ENCODE assay signal across 1 cellular context in the genomic region with DNA sequence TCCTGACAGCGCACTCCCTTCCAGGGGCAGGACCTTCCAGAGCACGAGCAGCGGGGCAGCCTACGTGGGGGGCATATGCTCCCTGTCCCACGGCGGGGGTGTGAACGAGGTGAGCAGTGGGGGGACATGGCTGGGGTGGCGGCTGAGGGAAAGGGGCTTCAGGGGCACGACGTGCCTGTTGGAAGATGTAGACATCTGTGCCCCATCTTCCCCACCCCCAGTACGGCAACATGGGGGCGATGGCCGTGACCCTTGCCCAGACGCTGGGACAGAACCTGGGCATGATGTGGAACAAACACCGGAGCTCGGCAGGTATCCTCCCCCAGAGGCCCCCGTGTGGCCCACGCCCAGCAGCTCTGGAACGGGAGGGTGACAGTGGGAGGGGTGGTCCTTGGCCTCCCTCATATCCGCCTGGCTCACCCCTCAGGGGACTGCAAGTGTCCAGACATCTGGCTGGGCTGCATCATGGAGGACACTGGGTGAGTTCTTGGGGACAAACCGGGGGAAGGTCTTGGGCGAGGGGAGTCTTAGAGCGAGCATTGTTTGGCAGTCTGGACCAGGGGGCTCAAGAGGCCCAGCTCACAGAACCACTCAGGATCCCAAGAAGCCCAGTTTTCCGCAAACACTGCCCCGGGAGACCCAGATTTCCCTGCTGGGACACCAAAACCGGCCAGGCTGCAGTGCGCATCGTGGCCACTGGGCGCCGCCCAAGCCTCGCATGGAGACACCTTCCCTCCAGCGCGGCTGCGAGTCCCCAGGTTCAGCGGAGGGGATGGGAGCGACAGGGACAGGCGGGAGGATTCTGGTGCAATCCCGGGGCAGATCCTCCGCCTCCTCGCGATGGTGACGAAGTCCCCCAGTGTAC.
TF ChIP-seq lines count a peak whose summit lies in the region.

No MANE protein-coding gene starts in this region.

TF ChIP-seq in HepG2, 621 proteins besides CTCF, POLR2A, EP300 and RAD21 (continued from another document and continues in another):
- TF ChIP-seq ZSCAN12 (CRISPR knock-in tag; IDR thresholded peaks at IDR 0.05) (no peak), SRF (IDR thresholded peaks at IDR 0.05; ENCODE audit: low read depth, low read length) (no peak; the same call in 1 of the 2 replicates), MYNN (CRISPR knock-in tag; IDR thresholded peaks at IDR 0.05; ENCODE audit: low read depth) (no peak), SMARCC2 (IDR thresholded peaks at IDR 0.05) (no peak), ZNF800 (CRISPR knock-in tag; IDR thresholded peaks at IDR 0.05) (no peak), CREM (IDR thresholded peaks at IDR 0.05) (no peak), CREM (CRISPR knock-in tag; IDR thresholded peaks at IDR 0.05) (no peak), ZBTB7A (CRISPR knock-in tag; IDR thresholded peaks at IDR 0.05) (0 out of 2 replicates have a peak, but pooled peaks have one; percentile 33), FOXP4 (CRISPR knock-in tag; IDR thresholded peaks at IDR 0.05) (0 out of 2 replicates have a peak, but pooled peaks have one; percentile 4), TAF15 (IDR thresholded peaks at IDR 0.05; ENCODE audit: low read depth, low read length, poor library complexity, severe bottlenecking) (no peak), NFKB2 (CRISPR knock-in tag; IDR thresholded peaks at IDR 0.05; ENCODE audit: borderline replicate concordance) (0 out of 2 replicates have a peak, but pooled peaks have one; percentile 4), ZFP36L2 (CRISPR knock-in tag; IDR thresholded peaks at IDR 0.05) (no peak), ZBTB20 (CRISPR knock-in tag; IDR thresholded peaks at IDR 0.05; ENCODE audit: borderline replicate concordance, low read depth) (no peak), RNF2 (conservative IDR thresholded peaks at IDR 0.05; ENCODE audit: low read depth) (0 out of 2 replicates have a peak, but pooled peaks have one; percentile 15), HOXA7 (CRISPR knock-in tag; IDR thresholded peaks at IDR 0.05) (no peak), SPEN (CRISPR knock-in tag; IDR thresholded peaks at IDR 0.05; ENCODE audit: low read depth) (peak; percentile 2; the same call in 1 of the 2 replicates), ZNF383 (CRISPR knock-in tag; IDR thresholded peaks at IDR 0.05; ENCODE audit: borderline replicate concordance) (no peak), ZNF44 (CRISPR knock-in tag; IDR thresholded peaks at IDR 0.05) (peak; percentile 3; the same call in 1 of the 2 replicates), PHF20 (CRISPR knock-in tag; IDR thresholded peaks at IDR 0.05) (no peak), EZH2 (conservative IDR thresholded peaks at IDR 0.05; ENCODE audit: low read depth, low read length) (no peak), NR2F6 (IDR thresholded peaks at IDR 0.05) (no peak), NR2F6 (CRISPR knock-in tag; IDR thresholded peaks at IDR 0.05) (peak; percentile 19; the same call in 1 of the 2 replicates), ZNF564 (CRISPR knock-in tag; IDR thresholded peaks at IDR 0.05) (no peak), POGK (CRISPR knock-in tag; conservative IDR thresholded peaks at IDR 0.05) (peak; percentile 70), GRHL1 (CRISPR knock-in tag; conservative IDR thresholded peaks at IDR 0.05) (no peak), CREBL2 (CRISPR knock-in tag; IDR thresholded peaks at IDR 0.05; ENCODE audit: borderline replicate concordance) (0 out of 2 replicates have a peak, but pooled peaks have one; percentile 36), ZMYM4 (CRISPR knock-in tag; IDR thresholded peaks at IDR 0.05) (0 out of 2 replicates have a peak, but pooled peaks have one; percentile 8), ARID2 (CRISPR knock-in tag; IDR thresholded peaks at IDR 0.05; ENCODE audit: borderline replicate concordance) (peak; percentile 85; the same call in 1 of the 2 replicates), ZNF180 (CRISPR knock-in tag; IDR thresholded peaks at IDR 0.05; ENCODE audit: borderline replicate concordance, low read depth) (no peak), ZNF326 (CRISPR knock-in tag; IDR thresholded peaks at IDR 0.05; ENCODE audit: borderline replicate concordance) (no peak), MLLT10 (CRISPR knock-in tag; IDR thresholded peaks at IDR 0.05) (no peak), POGZ (CRISPR knock-in tag; IDR thresholded peaks at IDR 0.05) (no peak), ZNF530 (CRISPR knock-in tag; IDR thresholded peaks at IDR 0.05; ENCODE audit: low read depth) (no peak)
- TF ChIP-seq, protein P1, sequence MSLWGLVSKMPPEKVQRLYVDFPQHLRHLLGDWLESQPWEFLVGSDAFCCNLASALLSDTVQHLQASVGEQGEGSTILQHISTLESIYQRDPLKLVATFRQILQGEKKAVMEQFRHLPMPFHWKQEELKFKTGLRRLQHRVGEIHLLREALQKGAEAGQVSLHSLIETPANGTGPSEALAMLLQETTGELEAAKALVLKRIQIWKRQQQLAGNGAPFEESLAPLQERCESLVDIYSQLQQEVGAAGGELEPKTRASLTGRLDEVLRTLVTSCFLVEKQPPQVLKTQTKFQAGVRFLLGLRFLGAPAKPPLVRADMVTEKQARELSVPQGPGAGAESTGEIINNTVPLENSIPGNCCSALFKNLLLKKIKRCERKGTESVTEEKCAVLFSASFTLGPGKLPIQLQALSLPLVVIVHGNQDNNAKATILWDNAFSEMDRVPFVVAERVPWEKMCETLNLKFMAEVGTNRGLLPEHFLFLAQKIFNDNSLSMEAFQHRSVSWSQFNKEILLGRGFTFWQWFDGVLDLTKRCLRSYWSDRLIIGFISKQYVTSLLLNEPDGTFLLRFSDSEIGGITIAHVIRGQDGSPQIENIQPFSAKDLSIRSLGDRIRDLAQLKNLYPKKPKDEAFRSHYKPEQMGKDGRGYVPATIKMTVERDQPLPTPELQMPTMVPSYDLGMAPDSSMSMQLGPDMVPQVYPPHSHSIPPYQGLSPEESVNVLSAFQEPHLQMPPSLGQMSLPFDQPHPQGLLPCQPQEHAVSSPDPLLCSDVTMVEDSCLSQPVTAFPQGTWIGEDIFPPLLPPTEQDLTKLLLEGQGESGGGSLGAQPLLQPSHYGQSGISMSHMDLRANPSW (CRISPR knock-in tag; IDR thresholded peaks at IDR 0.05; ENCODE audit: borderline replicate concordance) = no peak
- TF ChIP-seq, protein P2, sequence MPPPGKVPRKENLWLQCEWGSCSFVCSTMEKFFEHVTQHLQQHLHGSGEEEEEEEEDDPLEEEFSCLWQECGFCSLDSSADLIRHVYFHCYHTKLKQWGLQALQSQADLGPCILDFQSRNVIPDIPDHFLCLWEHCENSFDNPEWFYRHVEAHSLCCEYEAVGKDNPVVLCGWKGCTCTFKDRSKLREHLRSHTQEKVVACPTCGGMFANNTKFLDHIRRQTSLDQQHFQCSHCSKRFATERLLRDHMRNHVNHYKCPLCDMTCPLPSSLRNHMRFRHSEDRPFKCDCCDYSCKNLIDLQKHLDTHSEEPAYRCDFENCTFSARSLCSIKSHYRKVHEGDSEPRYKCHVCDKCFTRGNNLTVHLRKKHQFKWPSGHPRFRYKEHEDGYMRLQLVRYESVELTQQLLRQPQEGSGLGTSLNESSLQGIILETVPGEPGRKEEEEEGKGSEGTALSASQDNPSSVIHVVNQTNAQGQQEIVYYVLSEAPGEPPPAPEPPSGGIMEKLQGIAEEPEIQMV (CRISPR knock-in tag; IDR thresholded peaks at IDR 0.05; ENCODE audit: low read depth) = 0 out of 2 replicates have a peak, but pooled peaks have one; percentile 12
- TF ChIP-seq, protein P3, sequence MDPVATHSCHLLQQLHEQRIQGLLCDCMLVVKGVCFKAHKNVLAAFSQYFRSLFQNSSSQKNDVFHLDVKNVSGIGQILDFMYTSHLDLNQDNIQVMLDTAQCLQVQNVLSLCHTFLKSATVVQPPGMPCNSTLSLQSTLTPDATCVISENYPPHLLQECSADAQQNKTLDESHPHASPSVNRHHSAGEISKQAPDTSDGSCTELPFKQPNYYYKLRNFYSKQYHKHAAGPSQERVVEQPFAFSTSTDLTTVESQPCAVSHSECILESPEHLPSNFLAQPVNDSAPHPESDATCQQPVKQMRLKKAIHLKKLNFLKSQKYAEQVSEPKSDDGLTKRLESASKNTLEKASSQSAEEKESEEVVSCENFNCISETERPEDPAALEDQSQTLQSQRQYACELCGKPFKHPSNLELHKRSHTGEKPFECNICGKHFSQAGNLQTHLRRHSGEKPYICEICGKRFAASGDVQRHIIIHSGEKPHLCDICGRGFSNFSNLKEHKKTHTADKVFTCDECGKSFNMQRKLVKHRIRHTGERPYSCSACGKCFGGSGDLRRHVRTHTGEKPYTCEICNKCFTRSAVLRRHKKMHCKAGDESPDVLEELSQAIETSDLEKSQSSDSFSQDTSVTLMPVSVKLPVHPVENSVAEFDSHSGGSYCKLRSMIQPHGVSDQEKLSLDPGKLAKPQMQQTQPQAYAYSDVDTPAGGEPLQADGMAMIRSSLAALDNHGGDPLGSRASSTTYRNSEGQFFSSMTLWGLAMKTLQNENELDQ (CRISPR knock-in tag; IDR thresholded peaks at IDR 0.05; ENCODE audit: borderline replicate concordance) = no peak
- TF ChIP-seq, protein P4, sequence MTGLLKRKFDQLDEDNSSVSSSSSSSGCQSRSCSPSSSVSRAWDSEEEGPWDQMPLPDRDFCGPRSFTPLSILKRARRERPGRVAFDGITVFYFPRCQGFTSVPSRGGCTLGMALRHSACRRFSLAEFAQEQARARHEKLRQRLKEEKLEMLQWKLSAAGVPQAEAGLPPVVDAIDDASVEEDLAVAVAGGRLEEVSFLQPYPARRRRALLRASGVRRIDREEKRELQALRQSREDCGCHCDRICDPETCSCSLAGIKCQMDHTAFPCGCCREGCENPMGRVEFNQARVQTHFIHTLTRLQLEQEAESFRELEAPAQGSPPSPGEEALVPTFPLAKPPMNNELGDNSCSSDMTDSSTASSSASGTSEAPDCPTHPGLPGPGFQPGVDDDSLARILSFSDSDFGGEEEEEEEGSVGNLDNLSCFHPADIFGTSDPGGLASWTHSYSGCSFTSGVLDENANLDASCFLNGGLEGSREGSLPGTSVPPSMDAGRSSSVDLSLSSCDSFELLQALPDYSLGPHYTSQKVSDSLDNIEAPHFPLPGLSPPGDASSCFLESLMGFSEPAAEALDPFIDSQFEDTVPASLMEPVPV (CRISPR knock-in tag; IDR thresholded peaks at IDR 0.05) = 0 out of 2 replicates have a peak, but pooled peaks have one; percentile 16
